Comparison of ENCODE assay signal across 8 cellular contexts in genomic region chr5:134026521-134027202, GRCh38. TPM values are rescaled to one million over a fixed set of nuclear protein-coding genes. Genes with fewer than 3 reads are reported as not detected.
DNase-seq lines count a peak whose midpoint lies in the region; ATAC-seq and TF ChIP-seq lines count a peak whose summit lies in the region.

No MANE protein-coding gene starts in this region.

- no peak overlapping the region for H2AFZ ChIP-seq in Karpas-422 (ENCODE audit: low read length)

- H4K20me1 ChIP-seq in Karpas-422 (ENCODE audit: insufficient read depth, low read depth, low read length) = no peaks in the 10 kb centered on the region

- H3K9ac ChIP-seq in Karpas-422 (ENCODE audit: low read length) = no peak overlapping the region

- intact Hi-C loops in left ventricle myocardium superior (cut with micrococcal nuclease) = no loop called here

- DNase-seq in Karpas-422 = peak; percentile 81
- DNase-seq in RPMI8226 = peak; percentile 73
- peak; percentile 44 for DNase-seq in activated naive CD4-positive, alpha-beta T cell treated with Interleukin-2 at 50 U/mL for 16 hours
- DNase-seq in left ventricle myocardium superior = peak; percentile 52
- peak; percentile 35 for DNase-seq in stimulated activated CD4-positive, alpha-beta T cell treated with anti-CD3 and anti-CD28 coated beads, Interleukin-4, amount 100 ng/mL, for 48 hours (ENCODE audit: low read depth in 2 of 2)

- no peaks in the 10 kb centered on the region for H3K79me2 ChIP-seq in Karpas-422 (ENCODE audit: low read length)

- H3K27ac ChIP-seq in C4-2B (no peak overlapping the region), Karpas-422 (ENCODE audit: low read length) (no peak overlapping the region)

- H3K36me3 ChIP-seq in Karpas-422 (ENCODE audit: insufficient read depth, low read length) = no peaks in the 10 kb centered on the region

- TF ChIP-seq CTCF in C4-2B (conservative IDR thresholded peaks at IDR 0.05) = peak; percentile 83

- H3K4me2 ChIP-seq in Karpas-422 (ENCODE audit: low read depth, low read length, poor library complexity, severe bottlenecking) = no peak overlapping the region

- no peaks in the 10 kb centered on the region for H3K9me2 ChIP-seq in Karpas-422 (replicated peaks; ENCODE audit: insufficient read depth, low read length)

- H3K4me1 ChIP-seq in Karpas-422 (ENCODE audit: low read length) = peaks cover 8% of the 10 kb centered on the region

- no peaks in the 10 kb centered on the region for H3K9me3 ChIP-seq in Karpas-422 (ENCODE audit: low read length)

- H3K4me3 ChIP-seq in Karpas-422 (ENCODE audit: low read length) = no peak overlapping the region

- H3K27me3 ChIP-seq in Karpas-422 (ENCODE audit: low read length) = no peaks in the 10 kb centered on the region

- ATAC-seq in GM19043 (IDR thresholded peaks at IDR 0.05; ENCODE audit: low read depth, unreplicated experiment) = peak; percentile 79
- peak; percentile 63 for ATAC-seq in left ventricle myocardium superior
- no peak for ATAC-seq in HG03571 (IDR thresholded peaks at IDR 0.05; ENCODE audit: unreplicated experiment)

RNA-seq across cellular contexts. Expression of gene VDAC1, which starts 21.9 kb away (rescaled TPM):
- 218 and 303 TPM in 2 replicates for total RNA-seq in Karpas-422 (2014; rRNA removed; shearing (Covaris generic); ENCODE audit: low replicate concordance)
- 515 TPM for total RNA-seq in left ventricle myocardium superior

RNA-seq across cellular contexts. Expression of gene C5orf15, which starts 58.2 kb away (rescaled TPM):
- total RNA-seq in Karpas-422 (2014; rRNA removed; shearing (Covaris generic); ENCODE audit: low replicate concordance) = 20.5 and 57.4 TPM in 2 replicates
- 32.9 TPM for total RNA-seq in left ventricle myocardium superior
